28 cellular contexts compared by ENCODE assay signal in genomic region chr20:34493646-34494045, GRCh38. TPM values are rescaled to one million over a fixed set of nuclear protein-coding genes. Genes with fewer than 3 reads are reported as not detected.
DNase-seq lines count a peak whose midpoint lies in the region; ATAC-seq and TF ChIP-seq lines count a peak whose summit lies in the region.
"Had no signal": no experiment of that assay in that cellular context is flagged by ENCODE, and none has a peak within 500 bp of the region (broad histone marks: within the 10 kb centered on the region; RNA-seq: fewer than 3 reads in every experiment).

No MANE protein-coding gene starts in this region.

- no peak overlapping the region for H3K4me3 Mint-ChIP-seq in T-helper 17 cell
- H3K4me3 Mint-ChIP-seq in nephron progenitor cell: no peak overlapping the region
- H3K4me3 Mint-ChIP-seq: activated B cell treated with CpG ODN at 0.5 μM for 24 hours; activated naive CD4-positive, alpha-beta T cell treated with anti-CD3 and anti-CD28 coated beads, Interleukin-2, amount 10 ng/mL, durations not matched to agents 7 days and 5 days; H9; mesothelial cell of epicardium; naive thymus-derived CD4-positive, alpha-beta T cell; T-cell had no signal

- H3K9me3 Mint-ChIP-seq in nephron progenitor cell: peaks cover 33% of the 10 kb centered on the region
- H3K9me3 Mint-ChIP-seq: activated naive CD4-positive, alpha-beta T cell treated with anti-CD3 and anti-CD28 coated beads, Interleukin-2, amount 10 ng/mL, durations not matched to agents 7 days and 5 days had no signal

- H3K36me3 Mint-ChIP-seq in T-helper 17 cell (ENCODE audit: low read depth): peaks cover 18% of the 10 kb centered on the region
- peaks cover 88% of the 10 kb centered on the region for H3K36me3 Mint-ChIP-seq in nephron progenitor cell (ENCODE audit: low read depth)

- H3K27ac Mint-ChIP-seq in T-helper 17 cell (peak overlapping the region; percentile 88), nephron progenitor cell (peak overlapping the region; percentile 67)
- H3K27ac Mint-ChIP-seq: activated B cell treated with CpG ODN at 0.5 μM for 24 hours; activated naive CD4-positive, alpha-beta T cell treated with anti-CD3 and anti-CD28 coated beads, Interleukin-2, amount 10 ng/mL, durations not matched to agents 7 days and 5 days; H9; mesothelial cell of epicardium had no signal

- no peak for TF ChIP-seq CTCF in nephron progenitor cell (IDR thresholded peaks at IDR 0.05)

- ATAC-seq in T-helper 17 cell: no peak
- no peak for ATAC-seq in GM18519 (IDR thresholded peaks at IDR 0.05; ENCODE audit: low FRiP score, unreplicated experiment)
- ATAC-seq: naive thymus-derived CD4-positive, alpha-beta T cell; T-cell had no signal

- H3K4me1 Mint-ChIP-seq in T-helper 17 cell: peaks cover 11% of the 10 kb centered on the region
- no peaks in the 10 kb centered on the region for H3K4me1 Mint-ChIP-seq in nephron progenitor cell
- H3K4me1 Mint-ChIP-seq: activated naive CD4-positive, alpha-beta T cell treated with anti-CD3 and anti-CD28 coated beads, Interleukin-2, amount 10 ng/mL, durations not matched to agents 7 days and 5 days; H9; mesothelial cell of epicardium had no signal

- H3K9me3 ChIP-seq in T-helper 17 cell (ENCODE audit: control insufficient read depth, low read length, poor library complexity, severe bottlenecking): no peaks in the 10 kb centered on the region
- H3K9me3 ChIP-seq: colonic mucosa, SJSA1, testis had no signal

- H3K27me3 Mint-ChIP-seq in T-helper 17 cell (no peaks in the 10 kb centered on the region), nephron progenitor cell (ENCODE audit: low read depth, poor library complexity) (peaks cover 4% of the 10 kb centered on the region)
- H3K27me3 Mint-ChIP-seq: activated B cell treated with CpG ODN at 0.5 μM for 24 hours; activated naive CD4-positive, alpha-beta T cell treated with anti-CD3 and anti-CD28 coated beads, Interleukin-2, amount 10 ng/mL, durations not matched to agents 7 days and 5 days; naive thymus-derived CD4-positive, alpha-beta T cell; T-cell had no signal

- peak; percentile 9 for DNase-seq in NCI-H2171 treated with DMSO at 0.1 percent for 48 hours (lab: John Stamatoyannopoulos, UW)
- DNase-seq in NCI-H2171 (lab: John Stamatoyannopoulos, UW): no peak
- DNase-seq in T-helper 17 cell: no peak
- peak; percentile 25 for DNase-seq in fibroblast of peridontal ligament (ENCODE audit: extremely low read depth)
- DNase-seq in nephron progenitor cell: no peak
- no peak for DNase-seq in iPS-NIHi7 (ENCODE audit: extremely low spot score)
- no peak for DNase-seq in anterior cingulate cortex (lab: John Stamatoyannopoulos, UW)
- DNase-seq: activated B cell treated with CpG ODN at 0.5 μM for 24 hours; activated CD4-positive, alpha-beta T cell treated with anti-CD3 and anti-CD28 coated beads, Interleukin-2, amount 50 U/mL, for 1 hour; activated naive CD4-positive, alpha-beta T cell treated with anti-CD3 and anti-CD28 coated beads, Interleukin-2, amount 10 ng/mL, durations not matched to agents 7 days and 5 days; amygdala; C1 segment of cervical spinal cord; colonic mucosa; COR-L47; effector CD8-positive, alpha-beta T cell; H9; head of caudate nucleus; naive thymus-derived CD4-positive, alpha-beta T cell; NCI-H1417; NCI-H2029; NCI-H526 treated with DMSO at 0.1 percent for 48 hours; NK-92 treated with Interleukin-12 subunit alpha and Interleukin-12 subunit beta, amount 100 ng/mL, for 24 hours; stimulated activated naive CD4-positive, alpha-beta T cell treated with Interleukin-2 at 50 U/mL for 16 hours; T-cell; testis had no signal

RNA-seq across cellular contexts. Expression of gene DYNLRB1, which starts 22.6 kb away (rescaled TPM):
- total RNA-seq in T-helper 17 cell: 10 to 100 TPM; 52.8 to 62.0 TPM

Comparison
In these comparisons a context has a peak if more than half of its experiments do, and no peak if none do; other contexts are left out.
1. DNase-seq: peak in NCI-H2171 treated with DMSO at 0.1 percent for 48 hours (single experiment) and fibroblast of peridontal ligament (single experiment); none in NCI-H2171 (single experiment), T-helper 17 cell (0 of 3), nephron progenitor cell (single experiment), iPS-NIHi7 (single experiment) and anterior cingulate cortex (0 of 58).